Comparison of ENCODE assay signal across 12 cellular contexts in genomic region chr1:99441234-99442095, GRCh38.
DNase-seq lines count a peak whose midpoint lies in the region; ATAC-seq, FAIRE-seq and TF ChIP-seq lines count a peak whose summit lies in the region.
"Had no signal": no experiment of that assay in that cellular context is flagged by ENCODE, and none has a peak within 500 bp of the region (broad histone marks: within the 10 kb centered on the region; RNA-seq: fewer than 3 reads in every experiment).

No MANE protein-coding gene starts in this region.

- TF ChIP-seq CTCF in choroid plexus epithelial cell (conservative IDR thresholded peaks at IDR 0.05; ENCODE audit: low read depth, low read length) (no peak), GM20000 (IDR thresholded peaks at IDR 0.05; ENCODE audit: extremely low read depth, missing control alignments) (no peak)

- H3K27me3 Mint-ChIP-seq in activated CD4-positive, alpha-beta memory T cell treated with anti-CD3 and anti-CD28 coated beads for 36 hours = peaks cover 1% of the 10 kb centered on the region
- no peaks in the 10 kb centered on the region for H3K27me3 Mint-ChIP-seq in activated CD4-positive, alpha-beta memory T cell treated with anti-CD3 and anti-CD28 coated beads, Interleukin-2, amount 10 ng/mL, durations not matched to agents 7 days and 5 days

- no peaks in the 10 kb centered on the region for H3K36me3 Mint-ChIP-seq in activated CD4-positive, alpha-beta memory T cell treated with anti-CD3 and anti-CD28 coated beads for 36 hours
- H3K36me3 Mint-ChIP-seq in activated CD4-positive, alpha-beta memory T cell treated with anti-CD3 and anti-CD28 coated beads, Interleukin-2, amount 10 ng/mL, durations not matched to agents 7 days and 5 days (ENCODE audit: low read depth) = no peaks in the 10 kb centered on the region

- peak; percentile 85 for ATAC-seq in stimulated activated naive CD8-positive, alpha-beta T cell treated with anti-CD3 and anti-CD28 coated beads, Interleukin-15, Interleukin-2, amounts not matched to agents 100 U/mL and 50 U/mL, for 24 hours

- no peak overlapping the region for H3K27ac Mint-ChIP-seq in activated CD4-positive, alpha-beta memory T cell treated with anti-CD3 and anti-CD28 coated beads for 36 hours
- H3K27ac Mint-ChIP-seq in activated CD4-positive, alpha-beta memory T cell treated with anti-CD3 and anti-CD28 coated beads, Interleukin-2, amount 10 ng/mL, durations not matched to agents 7 days and 5 days = no peak overlapping the region

- intact Hi-C loops in activated CD4-positive, alpha-beta memory T cell treated with anti-CD3 and anti-CD28 coated beads for 36 hours (cut with micrococcal nuclease) = no loop called here

- H3K4me1 Mint-ChIP-seq in activated CD4-positive, alpha-beta memory T cell treated with anti-CD3 and anti-CD28 coated beads for 36 hours (ENCODE audit: low read depth) = peaks cover 8% of the 10 kb centered on the region
- H3K4me1 Mint-ChIP-seq in activated CD4-positive, alpha-beta memory T cell treated with anti-CD3 and anti-CD28 coated beads, Interleukin-2, amount 10 ng/mL, durations not matched to agents 7 days and 5 days = no peaks in the 10 kb centered on the region

- FAIRE-seq in GM12891 (lab: Jason Lieb, UNC) = no peak

- H3K9me3 Mint-ChIP-seq in activated CD4-positive, alpha-beta memory T cell treated with anti-CD3 and anti-CD28 coated beads for 36 hours = no peaks in the 10 kb centered on the region
- H3K9me3 Mint-ChIP-seq in activated CD4-positive, alpha-beta memory T cell treated with anti-CD3 and anti-CD28 coated beads, Interleukin-2, amount 10 ng/mL, durations not matched to agents 7 days and 5 days = no peaks in the 10 kb centered on the region
- H3K9me3 Mint-ChIP-seq: activated T-cell treated with anti-CD3 and anti-CD28 coated beads, Interleukin-2, amount 50 U/mL, for 4 hours had no signal

- H3K4me3 Mint-ChIP-seq in activated CD4-positive, alpha-beta memory T cell treated with anti-CD3 and anti-CD28 coated beads for 36 hours = no peak overlapping the region
- no peak overlapping the region for H3K4me3 Mint-ChIP-seq in activated CD4-positive, alpha-beta memory T cell treated with anti-CD3 and anti-CD28 coated beads, Interleukin-2, amount 10 ng/mL, durations not matched to agents 7 days and 5 days
- H3K4me3 Mint-ChIP-seq: activated T-cell treated with anti-CD3 and anti-CD28 coated beads, Interleukin-2, amount 50 U/mL, for 4 hours had no signal

- CTCF ChIA-PET in activated CD4-positive, alpha-beta memory T cell treated with anti-CD3 and anti-CD28 coated beads for 36 hours (lab: Charles Lee) = interaction anchor here (0.8 kb wide), 1 partner anchor 648 kb away, joined by 3 read pairs; no protein-coding TSS in a partner anchor
- CTCF ChIA-PET in activated CD4-positive, alpha-beta memory T cell treated with anti-CD3 and anti-CD28 coated beads, Interleukin-2, amount 10 ng/mL, durations not matched to agents 7 days and 5 days (lab: Charles Lee) = no interaction called here

- DNase-seq in activated CD4-positive, alpha-beta memory T cell treated with anti-CD3 and anti-CD28 coated beads for 36 hours = peak; percentile 13
- no peak for DNase-seq in activated CD4-positive, alpha-beta memory T cell treated with anti-CD3 and anti-CD28 coated beads, Interleukin-2, amount 10 ng/mL, durations not matched to agents 7 days and 5 days
- DNase-seq in NCI-H524 (lab: John Stamatoyannopoulos, UW) (peak; percentile 53 to 86), choroid plexus epithelial cell (ENCODE audit: low read depth) (peak; percentile 51), GM20000 (ENCODE audit: low spot score) (no peak), GM12891 (ENCODE audit: insufficient read length, low spot score) (no peak), superior temporal gyrus (ENCODE audit: extremely low spot score) (no peak)
- DNase-seq in stimulated activated naive CD8-positive, alpha-beta T cell treated with anti-CD3 and anti-CD28 coated beads, Interleukin-15, Interleukin-2, amounts not matched to agents 100 U/mL and 50 U/mL, for 24 hours = peak; percentile 5
- DNase-seq: activated T-cell treated with anti-CD3 and anti-CD28 coated beads, Interleukin-2, amount 50 U/mL, for 4 hours; AML-193; esophagus squamous epithelium; SJCRH30 had no signal

- TF ChIP-seq POLR2A in GM12891 (IDR thresholded peaks at IDR 0.05; ENCODE audit: low read depth, low read length) = no peak

- H3K4me3 ChIP-seq in choroid plexus epithelial cell (ENCODE audit: low read depth, low read length) = no peak overlapping the region
- H3K4me3 ChIP-seq: esophagus squamous epithelium, SJCRH30 had no signal

- POLR2A ChIA-PET in activated CD4-positive, alpha-beta memory T cell treated with anti-CD3 and anti-CD28 coated beads for 36 hours (lab: Charles Lee) = no interaction called here
- POLR2A ChIA-PET in activated CD4-positive, alpha-beta memory T cell treated with anti-CD3 and anti-CD28 coated beads, Interleukin-2, amount 10 ng/mL, durations not matched to agents 7 days and 5 days (lab: Charles Lee) = no interaction called here

TF ChIP-seq in GM12891, 5 proteins besides CTCF, POLR2A, EP300 and RAD21:
- TF ChIP-seq TAF1 (IDR thresholded peaks at IDR 0.05; ENCODE audit: low read depth, low read length) (no peak), POLR2AphosphoS5 (IDR thresholded peaks at IDR 0.05; ENCODE audit: low read depth, low read length) (no peak), PAX5 (IDR thresholded peaks at IDR 0.05; ENCODE audit: insufficient read depth, low read length, severe bottlenecking) (no peak), SPI1 (IDR thresholded peaks at IDR 0.05; ENCODE audit: low read depth, low read length) (no peak), POU2F2 (IDR thresholded peaks at IDR 0.05; ENCODE audit: low read depth, low read length) (no peak)
TF ChIP-seq in GM12891: peak in this region for 0.

Comparison
In these comparisons a context has a peak if more than half of its experiments do, and no peak if none do; other contexts are left out.
1. DNase-seq: peak in activated CD4-positive, alpha-beta memory T cell treated with anti-CD3 and anti-CD28 coated beads for 36 hours (single experiment), NCI-H524 (2 of 2), choroid plexus epithelial cell (single experiment) and stimulated activated naive CD8-positive, alpha-beta T cell treated with anti-CD3 and anti-CD28 coated beads, Interleukin-15, Interleukin-2, amounts not matched to agents 100 U/mL and 50 U/mL, for 24 hours (single experiment); none in activated CD4-positive, alpha-beta memory T cell treated with anti-CD3 and anti-CD28 coated beads, Interleukin-2, amount 10 ng/mL, durations not matched to agents 7 days and 5 days (single experiment), GM20000 (single experiment), GM12891 (single experiment) and superior temporal gyrus (single experiment).